In genomic region chr5:109767997-109768396, GRCh38 we compare ENCODE assay signal across 33 cellular contexts.
"Had no signal": no experiment of that assay in that cellular context is flagged by ENCODE, and none has a peak within 500 bp of the region (broad histone marks: within the 10 kb centered on the region; RNA-seq: fewer than 3 reads in every experiment).

No MANE protein-coding gene starts in this region.

- H3K27me3 ChIP-seq: adrenal gland, SJCRH30 had no signal

- H3K27ac Mint-ChIP-seq: activated CD4-positive, alpha-beta T cell treated with anti-CD3 and anti-CD28 coated beads for 36 hours; activated CD4-positive, alpha-beta T cell treated with anti-CD3 and anti-CD28 coated beads, Interleukin-2, amount 10 ng/mL, durations not matched to agents 7 days and 5 days; activated naive CD4-positive, alpha-beta T cell treated with anti-CD3 and anti-CD28 coated beads for 36 hours; activated T-helper 1 cell treated with anti-CD3 and anti-CD28 coated beads, Interleukin-12 subunit alpha, Interleukin-12 subunit beta, Interleukin-2, Interleukin-4 antibody, amounts not matched to agents 30 ng/mL and 10 ng/mL and 1 ng/mL, durations not matched to agents 14 hours and 24 hours and 36 hours; T-helper 1 cell treated with Interleukin-12 subunit alpha and Interleukin-12 subunit beta and Interleukin-4 antibody, amounts not matched to agents 30 μg/mL and 1 μg/mL, for 36 hours; T-helper 2 cell treated with Interferon-gamma antibody and Interleukin-4, amounts not matched to agents 5 μg/mL and 100 μg/mL, for 36 hours; WTC11 had no signal

- H3K9me3 ChIP-seq: adrenal gland, SJCRH30 had no signal

- H3K27me3 Mint-ChIP-seq: activated CD4-positive, alpha-beta T cell treated with anti-CD3 and anti-CD28 coated beads for 36 hours; activated CD4-positive, alpha-beta T cell treated with anti-CD3 and anti-CD28 coated beads, Interleukin-2, amount 10 ng/mL, durations not matched to agents 7 days and 5 days; brain had no signal

- H3K4me1 Mint-ChIP-seq: activated CD4-positive, alpha-beta T cell treated with anti-CD3 and anti-CD28 coated beads, Interleukin-2, amount 10 ng/mL, durations not matched to agents 7 days and 5 days had no signal

- DNase-seq: activated CD4-positive, alpha-beta T cell treated with anti-CD3 and anti-CD28 coated beads for 36 hours; activated CD4-positive, alpha-beta T cell treated with anti-CD3 and anti-CD28 coated beads, Interleukin-2, amount 10 ng/mL, durations not matched to agents 7 days and 5 days; activated CD4-positive, alpha-beta T cell treated with anti-CD3 and anti-CD28 coated beads, Interleukin-2, amount 50 U/mL, for 48 hours; activated CD8-positive, alpha-beta memory T cell treated with anti-CD3 and anti-CD28 coated beads, Interleukin-2, amount 50 U/mL, for 4 hours; activated gamma-delta T cell treated with Interleukin-2 at 50 U/mL for 16 hours; activated naive CD4-positive, alpha-beta T cell treated with anti-CD3 and anti-CD28 coated beads for 36 hours; activated T-cell treated with anti-CD3 and anti-CD28 coated beads for 4 hours; activated T-cell treated with anti-CD3 and anti-CD28 coated beads, Interleukin-2, amount 50 U/mL, for 4 hours; adrenal gland; caudate nucleus; cerebellar nuclear complex; MM.1S; MV-4-11; NCI-H1092; NCI-H1417; NCI-H146; NCI-H187; NCI-H2081; NCI-H345; NCI-H526 treated with DMSO at 0.1 percent for 48 hours; NCI-H774; SHP77 had no signal

- H3K4me3 Mint-ChIP-seq: activated CD4-positive, alpha-beta T cell treated with anti-CD3 and anti-CD28 coated beads for 36 hours; activated CD4-positive, alpha-beta T cell treated with anti-CD3 and anti-CD28 coated beads, Interleukin-2, amount 10 ng/mL, durations not matched to agents 7 days and 5 days; activated naive CD4-positive, alpha-beta T cell treated with anti-CD3 and anti-CD28 coated beads for 36 hours; activated T-cell treated with anti-CD3 and anti-CD28 coated beads, Interleukin-2, amount 50 U/mL, for 4 hours; activated T-helper 1 cell treated with anti-CD3 and anti-CD28 coated beads, Interleukin-12 subunit alpha, Interleukin-12 subunit beta, Interleukin-2, Interleukin-4 antibody, amounts not matched to agents 30 ng/mL and 10 ng/mL and 1 ng/mL, durations not matched to agents 14 hours and 24 hours and 36 hours; brain; T-helper 1 cell treated with Interleukin-12 subunit alpha and Interleukin-12 subunit beta and Interleukin-4 antibody, amounts not matched to agents 30 μg/mL and 1 μg/mL, for 36 hours; T-helper 2 cell treated with Interferon-gamma antibody and Interleukin-4, amounts not matched to agents 5 μg/mL and 100 μg/mL, for 36 hours; WTC11 had no signal

- H3K4me1 ChIP-seq: adrenal gland, SJCRH30 had no signal

- ATAC-seq: activated CD4-positive, alpha-beta T cell treated with anti-CD3 and anti-CD28 coated beads for 36 hours; activated CD4-positive, CD25-positive, alpha-beta regulatory T cell treated with anti-CD3 and anti-CD28 coated beads, Interleukin-2, amount 50 U/mL, for 24 hours; activated naive CD4-positive, alpha-beta T cell treated with anti-CD3 and anti-CD28 coated beads, Interleukin-2, amount 50 U/mL, for 72 hours; activated T-cell treated with anti-CD3 and anti-CD28 coated beads, Interleukin-2, amount 50 U/mL, for 4 hours; Panc1; WTC11 had no signal

- H3K4me3 ChIP-seq: adrenal gland, SJCRH30, SK-N-MC had no signal

- H3K27ac ChIP-seq: adrenal gland, KMS-11, SJCRH30, SK-N-MC had no signal

- H3K9me3 Mint-ChIP-seq: activated CD4-positive, alpha-beta T cell treated with anti-CD3 and anti-CD28 coated beads, Interleukin-2, amount 10 ng/mL, durations not matched to agents 7 days and 5 days; activated naive CD4-positive, alpha-beta T cell treated with anti-CD3 and anti-CD28 coated beads for 36 hours; activated naive CD4-positive, alpha-beta T cell treated with anti-CD3 and anti-CD28 coated beads, Interleukin-2, amount 50 U/mL, for 72 hours; activated T-cell treated with anti-CD3 and anti-CD28 coated beads, Interleukin-2, amount 50 U/mL, for 4 hours; brain; WTC11 had no signal
